Comparison of ENCODE assay signal across 8 cellular contexts in the genomic region with DNA sequence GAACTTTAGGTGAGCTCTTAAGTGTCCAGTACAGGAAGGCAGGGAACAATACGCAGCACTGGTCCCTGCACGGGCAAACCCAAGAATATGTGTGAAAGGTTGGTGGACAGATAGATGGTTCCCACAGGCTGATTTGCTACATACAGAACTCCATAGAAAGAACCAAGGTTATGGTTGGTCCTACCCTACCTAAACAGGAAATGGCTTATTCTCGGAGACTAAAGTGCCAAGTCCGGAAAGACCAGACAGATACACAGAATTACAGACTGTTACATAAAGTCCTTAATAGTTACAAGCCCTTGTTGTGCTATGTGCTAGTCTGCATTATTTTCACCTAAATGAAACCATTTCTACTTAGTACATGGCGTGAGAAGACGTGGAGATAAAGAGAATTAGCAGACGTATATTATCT. TPM values are rescaled to one million over a fixed set of nuclear protein-coding genes. Genes with fewer than 3 reads are reported as not detected.
A peak's percentile ranks its signal among the peaks of the same experiment; 100 is the strongest.
DNase-seq lines count a peak whose midpoint lies in the region; ATAC-seq, FAIRE-seq and TF ChIP-seq lines count a peak whose summit lies in the region.

No MANE protein-coding gene starts in this region.

- H3K36me3 ChIP-seq in ectodermal cell (ENCODE audit: control insufficient read depth, insufficient read depth, low read length): no peaks in the 10 kb centered on the region
- H3K36me3 ChIP-seq in muscle layer of colon (ENCODE audit: insufficient read depth, low read length): no peaks in the 10 kb centered on the region

- H3K9ac ChIP-seq in muscle layer of colon (ENCODE audit: low read length): peak overlapping the region; percentile 57

- CTCF ChIA-PET in RWPE1 (lab: Yijun Ruan, JAX): interaction anchor here (0.8 kb wide), 1 partner anchor 52 kb away, joined by 3 read pairs; no protein-coding TSS in a partner anchor

- 20 to 25% methylated on average over 6 to 7 of the region's 7 CpGs for WGBS in ectodermal cell, 2 experiments

- no peak for TF ChIP-seq POLR2A in GM12891 (IDR thresholded peaks at IDR 0.05; ENCODE audit: low read depth, low read length)

- POLR2A ChIA-PET in RWPE1 (lab: Yijun Ruan, JAX; ENCODE audit: low non-redundant PET): no interaction called here

- H3K9me3 ChIP-seq in ectodermal cell (ENCODE audit: control insufficient read depth, low read length): no peaks in the 10 kb centered on the region
- H3K9me3 ChIP-seq in muscle layer of colon (ENCODE audit: low read length): no peaks in the 10 kb centered on the region

- peak overlapping the region; percentile 91 for H3K4me3 ChIP-seq in ectodermal cell (ENCODE audit: insufficient read depth, low read depth, low read length)
- peak overlapping the region; percentile 55 to 56 for H3K4me3 ChIP-seq in muscle layer of colon (ENCODE audit: low read depth in 1 of 2, low read length in 2 of 2)

- no peak for TF ChIP-seq CTCF in RWPE1 (conservative IDR thresholded peaks at IDR 0.05; ENCODE audit: low read depth)

- peak; percentile 69 for FAIRE-seq in GM12891 (lab: Jason Lieb, UNC)

- H3K4me1 ChIP-seq in ectodermal cell (ENCODE audit: control insufficient read depth, insufficient read depth, low read length) (no peaks in the 10 kb centered on the region), muscle layer of colon (ENCODE audit: insufficient read depth, low read length) (peaks cover 19% of the 10 kb centered on the region)

- DNase-seq in AG08396 (ENCODE audit: low spot score) (peak; percentile 24), GM12891 (ENCODE audit: insufficient read length, low spot score) (no peak), RWPE1 (ENCODE audit: low spot score) (peak; percentile 47), T-helper 9 cell (no peak)
- no peak for DNase-seq in stimulated activated CD4-positive, alpha-beta T cell treated with anti-CD3 and anti-CD28 coated beads, Interleukin-2, amount 100 ng/mL, for 24 hours

- H3K27ac ChIP-seq in RWPE1 (peak overlapping the region; percentile 93), ectodermal cell (ENCODE audit: insufficient read depth, low read depth, low read length, poor library complexity, severe bottlenecking) (no peak overlapping the region), muscle layer of colon (ENCODE audit: low read depth, low read length) (peak overlapping the region; percentile 78)

- no peak for ATAC-seq in GM18873 (IDR thresholded peaks at IDR 0.05; ENCODE audit: low FRiP score, unreplicated experiment)

- no peaks in the 10 kb centered on the region for H3K27me3 ChIP-seq in ectodermal cell (ENCODE audit: control insufficient read depth, insufficient read depth, low read length, poor library complexity, severe bottlenecking)
- H3K27me3 ChIP-seq in muscle layer of colon (ENCODE audit: control insufficient read depth in 1 of 2, insufficient read depth in 2 of 2, low read length in 2 of 2): no peaks in the 10 kb centered on the region

TF ChIP-seq in GM12891, 5 proteins besides CTCF, POLR2A, EP300 and RAD21:
- no peak for TF ChIP-seq POLR2AphosphoS5 (IDR thresholded peaks at IDR 0.05; ENCODE audit: low read depth, low read length)
- no peak for TF ChIP-seq POU2F2 (IDR thresholded peaks at IDR 0.05; ENCODE audit: low read depth, low read length)
- TF ChIP-seq TAF1 (IDR thresholded peaks at IDR 0.05; ENCODE audit: low read depth, low read length): no peak
- no peak for TF ChIP-seq SPI1 (IDR thresholded peaks at IDR 0.05; ENCODE audit: low read depth, low read length)
- TF ChIP-seq PAX5 (IDR thresholded peaks at IDR 0.05; ENCODE audit: insufficient read depth, low read length, severe bottlenecking): no peak

RNA-seq across cellular contexts. Expression of a gene that starts 1.2 kb away (rescaled TPM):
- polyA plus RNA-seq in GM12891 (2012; ENCODE audit: low read depth, missing spikeins): 15.8 TPM
- polyA plus RNA-seq in ectodermal cell (2013, experiment 1 of 4): 37.7 TPM
- polyA plus RNA-seq in ectodermal cell (2013, experiment 2 of 4): 33.8 TPM
- 27.9 TPM for polyA plus RNA-seq in ectodermal cell (2013, experiment 3 of 4)
- polyA plus RNA-seq in ectodermal cell (2013, experiment 4 of 4): 27.7 TPM

Comparison
In these comparisons a context has a peak if more than half of its experiments do, and no peak if none do; other contexts are left out.
1. DNase-seq: peak in AG08396 (single experiment) and RWPE1 (single experiment); none in GM12891 (single experiment), stimulated activated CD4-positive, alpha-beta T cell treated with anti-CD3 and anti-CD28 coated beads, Interleukin-2, amount 100 ng/mL, for 24 hours (0 of 2) and T-helper 9 cell (single experiment).